ENCODE assay signal across 8 cellular contexts in the genomic region with DNA sequence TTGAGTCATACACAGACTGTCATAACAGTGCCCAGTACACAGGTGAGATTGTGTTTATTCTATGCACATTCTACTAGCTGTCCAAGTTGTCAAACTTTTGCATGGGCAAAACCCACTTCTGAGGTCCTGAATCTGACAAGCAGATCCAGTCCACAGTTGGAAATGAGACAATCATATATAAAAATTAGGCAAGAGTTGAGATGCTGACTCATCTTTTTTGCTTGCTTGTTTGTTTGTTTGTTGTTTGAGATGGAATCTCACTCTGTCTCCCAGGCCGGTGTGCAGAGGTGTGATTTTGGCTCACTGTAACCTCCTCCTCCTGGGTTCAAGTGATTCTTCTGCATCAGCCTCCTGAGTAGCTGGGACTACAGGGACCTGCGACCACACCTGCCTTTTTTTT.
"Had no signal": no experiment of that assay in that cellular context is flagged by ENCODE, and none has a peak within 500 bp of the region (broad histone marks: within the 10 kb centered on the region; RNA-seq: fewer than 3 reads in every experiment).

No MANE protein-coding gene starts in this region.

- ATAC-seq: GM12878 had no signal

- DNase-seq: GDM1, GF-D8 had no signal

- H3K4me3 ChIP-seq: GM12878 had no signal

- FAIRE-seq: G401.6, GM12878, GM12891, GM12892, GM18507, GM19239 had no signal
